Comparison of ENCODE assay signal across 9 cellular contexts in genomic region chr7:100443096-100443840, GRCh38. TPM values are rescaled to one million over a fixed set of nuclear protein-coding genes. Genes with fewer than 3 reads are reported as not detected.
A peak's percentile ranks its signal among the peaks of the same experiment; 100 is the strongest.
DNase-seq lines count a peak whose midpoint lies in the region; ATAC-seq, FAIRE-seq and TF ChIP-seq lines count a peak whose summit lies in the region.
"Had no signal": no experiment of that assay in that cellular context is flagged by ENCODE, and none has a peak within 500 bp of the region (broad histone marks: within the 10 kb centered on the region; RNA-seq: fewer than 3 reads in every experiment).

No MANE protein-coding gene starts in this region.

- H2BK20ac ChIP-seq in IMR-90 (ENCODE audit: low read depth, low read length), result peak overlapping the region; percentile 37

- peaks cover 30% of the 10 kb centered on the region for H3K9me1 ChIP-seq in IMR-90 (ENCODE audit: insufficient read depth, low read length)

- peak overlapping the region; percentile 5; the same call in 1 of the 2 replicates for H3K18ac ChIP-seq in IMR-90 (ENCODE audit: low read depth, low read length)

- H3K9me3 Mint-ChIP-seq in astrocyte (ENCODE audit: unreplicated experiment) (no peaks in the 10 kb centered on the region), neural crest cell (no peaks in the 10 kb centered on the region)

- H3K9me3 ChIP-seq in IMR-90 (ENCODE audit: control insufficient read depth, insufficient read depth, low read length), result no peaks in the 10 kb centered on the region
- H3K9me3 ChIP-seq in astrocyte (ENCODE audit: insufficient read depth, low read depth, low read length), result no peaks in the 10 kb centered on the region

- TF ChIP-seq POLR2A in IMR-90 (IDR thresholded peaks at IDR 0.05; ENCODE audit: low read depth, low read length), result no peak

- H3K4me1 Mint-ChIP-seq in astrocyte (ENCODE audit: low read depth, unreplicated experiment) (peaks cover 10% of the 10 kb centered on the region), neural crest cell (peaks cover 26% of the 10 kb centered on the region)

- peak overlapping the region; percentile 90 for H2AK5ac ChIP-seq in IMR-90 (ENCODE audit: low read depth, low read length)

- H3K4me2 ChIP-seq in IMR-90 (ENCODE audit: low read depth, low read length) (no peak overlapping the region), astrocyte (ENCODE audit: low read length) (no peak overlapping the region)

- no TSS peak for BruUV-seq in IMR-90 (replicated peaks; lab: Mats Ljungman, UMichigan)

- H3K9ac ChIP-seq in IMR-90 (ENCODE audit: low read depth, low read length) (no peak overlapping the region), astrocyte (ENCODE audit: low read length) (no peak overlapping the region)

- H3K27me3 ChIP-seq in IMR-90 (ENCODE audit: control insufficient read depth, insufficient read depth, low read length) (no peaks in the 10 kb centered on the region), astrocyte (ENCODE audit: insufficient read depth, low read length) (no peaks in the 10 kb centered on the region)

- peaks cover 27% of the 10 kb centered on the region for H3K4me1 ChIP-seq in IMR-90 (ENCODE audit: control insufficient read depth, insufficient read depth, low read length)
- peaks cover 17% of the 10 kb centered on the region for H3K4me1 ChIP-seq in astrocyte (ENCODE audit: insufficient read depth, low read length)

- H3K4me3 Mint-ChIP-seq in astrocyte (ENCODE audit: unreplicated experiment) (no peak overlapping the region), neural crest cell (peak overlapping the region; percentile 31)

- no peaks in the 10 kb centered on the region for H3K36me3 ChIP-seq in IMR-90 (ENCODE audit: control insufficient read depth, insufficient read depth, low read length)
- no peaks in the 10 kb centered on the region for H3K36me3 ChIP-seq in astrocyte (ENCODE audit: insufficient read depth, low read length)

- H3K4ac ChIP-seq in IMR-90 (ENCODE audit: low read depth, low read length), result peak overlapping the region; percentile 58

- TF ChIP-seq RAD21 in IMR-90 (IDR thresholded peaks at IDR 0.05; ENCODE audit: low read length), result no peak

- no peak overlapping the region for H3K56ac ChIP-seq in IMR-90 (ENCODE audit: extremely low read depth, insufficient read depth, low read length)

- peak overlapping the region; percentile 56; the same call in 1 of the 2 replicates for H3K23ac ChIP-seq in IMR-90 (ENCODE audit: low read depth, low read length)

- H3K36me3 Mint-ChIP-seq in astrocyte (ENCODE audit: low read depth, unreplicated experiment) (no peaks in the 10 kb centered on the region), neural crest cell (ENCODE audit: low read depth) (no peaks in the 10 kb centered on the region)

- H4K20me1 ChIP-seq in IMR-90 (ENCODE audit: insufficient read depth, low read length), result no peaks in the 10 kb centered on the region
- no peaks in the 10 kb centered on the region for H4K20me1 ChIP-seq in astrocyte (ENCODE audit: insufficient read depth, low read length)

- peak overlapping the region; percentile 12 for H2AK9ac ChIP-seq in IMR-90 (replicated peaks; ENCODE audit: low read depth, low read length, poor library complexity)

- intact Hi-C loops in IMR-90 (cut with micrococcal nuclease), result no loop called here

- peak overlapping the region; percentile 34 for H3K27ac Mint-ChIP-seq in astrocyte (ENCODE audit: unreplicated experiment)
- peak overlapping the region; percentile 31 for H3K27ac Mint-ChIP-seq in neural crest cell (ENCODE audit: unreplicated experiment)

- H4K8ac ChIP-seq in IMR-90 (ENCODE audit: low read depth in 2 of 2, low read length in 2 of 2), result peak overlapping the region in 1 of 2 experiments; percentile 92; a peak in 2 of 4 replicates

- H3K27me3 Mint-ChIP-seq in astrocyte (ENCODE audit: low read depth, unreplicated experiment), result no peaks in the 10 kb centered on the region
- H3K27me3 Mint-ChIP-seq in neural crest cell (ENCODE audit: low read depth), result no peaks in the 10 kb centered on the region

- H2BK120ac ChIP-seq in IMR-90 (ENCODE audit: low read depth, low read length), result peak overlapping the region; percentile 74

- no peaks in the 10 kb centered on the region for H3K79me2 ChIP-seq in astrocyte (ENCODE audit: insufficient read depth, low read length)

- FAIRE-seq in astrocyte (lab: Jason Lieb, UNC), result no peak
- FAIRE-seq: small intestine had no signal

- in situ Hi-C loops in IMR-90 (cut with MboI; ENCODE audit: low sequenced_read_pairs), result loop anchor here (25.0 kb wide), 1 partner anchor 669 kb away; no protein-coding TSS in a partner anchor

- dilution Hi-C loops in IMR-90 (cut with HindIII; ENCODE audit: low sequenced_read_pairs, unreplicated experiment), result no loop called here

- H3K27ac ChIP-seq in IMR-90 (ENCODE audit: insufficient read depth, low read length) (no peak overlapping the region), astrocyte (ENCODE audit: low read depth, low read length) (no peak overlapping the region)

- H2AFZ ChIP-seq in IMR-90 (replicated peaks; ENCODE audit: low read length, poor library complexity) (no peak overlapping the region), astrocyte (ENCODE audit: low read depth, low read length) (no peak overlapping the region)

- peak overlapping the region; percentile 74; the same call in 2 of the 3 replicates for H2BK15ac ChIP-seq in IMR-90 (ENCODE audit: low read depth, low read length)

- TF ChIP-seq CTCF in IMR-90 (conservative IDR thresholded peaks at IDR 0.05; ENCODE audit: low read depth, low read length), result no peak
- no peak for TF ChIP-seq CTCF in astrocyte (IDR thresholded peaks at IDR 0.05; ENCODE audit: insufficient read depth, low read depth, low read length)
- no peak for TF ChIP-seq CTCF in neural crest cell (conservative IDR thresholded peaks at IDR 0.05)

- WGBS in IMR-90 (ENCODE audit: extremely low coverage in 2 of 2, insufficient read length in 1 of 2), 2 experiments, result 92% methylated on average over 2 of the region's 9 CpGs; no CpG with 5 or more reads in 1 of the 2 experiments

- H2BK5ac ChIP-seq in IMR-90 (ENCODE audit: low read depth, low read length, poor library complexity, severe bottlenecking), result no peak overlapping the region

- peak overlapping the region; percentile 83 for H4K5ac ChIP-seq in IMR-90 (ENCODE audit: low read depth, low read length)

- ATAC-seq in IMR-90 (ENCODE audit: low read depth) (no peak), HG03159 (IDR thresholded peaks at IDR 0.05; ENCODE audit: unreplicated experiment) (no peak)

- POLR2A ChIA-PET in IMR-90 (lab: Charles Lee; ENCODE audit: unreplicated experiment), result interaction anchor here (1.4 kb wide), 1 partner anchor 12 kb away, joined by 3 read pairs; no protein-coding TSS in a partner anchor

- peaks cover 0 to 10% of the 10 kb centered on the region in 2 experiments; a peak in 2 of 4 replicates for H3K79me1 ChIP-seq in IMR-90 (ENCODE audit: low read depth in 1 of 2, low read length in 2 of 2)

- H3K4me3 ChIP-seq in IMR-90 (ENCODE audit: insufficient read depth, low read depth, low read length), result no peak overlapping the region
- no peak overlapping the region for H3K4me3 ChIP-seq in astrocyte (ENCODE audit: insufficient read depth, low read depth, low read length)

- DNase-seq in IMR-90, result no peak
- no peak for DNase-seq in astrocyte (ENCODE audit: low read depth)
- DNase-seq in neural crest cell (ENCODE audit: low read depth, low spot score), result no peak
- no peak for DNase-seq in cerebellar cortex (ENCODE audit: low spot score)
- no peak for DNase-seq in MV-4-11 (lab: John Stamatoyannopoulos, UW)
- DNase-seq: HCEC 1CT, NCI-H1694 treated with DMSO at 0.1 percent for 48 hours, small intestine had no signal

- peak overlapping the region; percentile 73 for H3K14ac ChIP-seq in IMR-90 (replicated peaks; ENCODE audit: low read depth, low read length)

- peak overlapping the region; percentile 66; the same call in 1 of the 2 replicates for H4K91ac ChIP-seq in IMR-90 (ENCODE audit: insufficient read depth, low read depth, low read length)

- CTCF ChIA-PET in IMR-90 (lab: Yijun Ruan, JAX), result no interaction called here

TF ChIP-seq in IMR-90, 13 proteins besides CTCF, POLR2A, EP300 and RAD21:
- TF ChIP-seq MXI1 (IDR thresholded peaks at IDR 0.05; ENCODE audit: borderline replicate concordance, low read depth, low read length), result no peak
- TF ChIP-seq SMC3 (IDR thresholded peaks at IDR 0.05; ENCODE audit: low read depth, low read length), result no peak
- no peak for TF ChIP-seq MAZ (IDR thresholded peaks at IDR 0.05; ENCODE audit: borderline replicate concordance, low read depth, low read length)
- TF ChIP-seq BHLHE40 (IDR thresholded peaks at IDR 0.05; ENCODE audit: low read depth, low read length), result no peak
- TF ChIP-seq RFX5 (IDR thresholded peaks at IDR 0.05; ENCODE audit: low read depth, low read length), result no peak

RNA-seq across cellular contexts. Expression of gene PPP1R35, which starts 7.0 kb away (rescaled TPM):
- total RNA-seq in IMR-90 (2012; rRNA removed) (5.6 and 7.8 TPM in 2 replicates), astrocyte (18.5 and 19.7 TPM in 2 replicates), neural crest cell (39.5 and 42.1 TPM in 2 replicates)
- 25.5 and 36.7 TPM in 2 replicates for polyA plus RNA-seq in IMR-90 (2012; rRNA removed)
- polyA plus RNA-seq in IMR-90 (2012; cell fraction: cytosol; rRNA removed), result 19.4 and 32.1 TPM in 2 replicates
- polyA plus RNA-seq in IMR-90 (2012; cell fraction: nucleus; rRNA removed; ENCODE audit: low replicate concordance), result 103 and 138 TPM in 2 replicates

RNA-seq across cellular contexts. Expression of gene MEPCE, which starts 13.6 kb away (rescaled TPM):
- total RNA-seq in IMR-90 (2012; rRNA removed) (20.3 and 22.9 TPM in 2 replicates), astrocyte (20.2 and 20.5 TPM in 2 replicates), neural crest cell (46.9 and 49.8 TPM in 2 replicates)
- 17.6 and 18.2 TPM in 2 replicates for polyA plus RNA-seq in IMR-90 (2012; rRNA removed)
- 13.7 and 14.6 TPM in 2 replicates for polyA plus RNA-seq in IMR-90 (2012; cell fraction: cytosol; rRNA removed)
- polyA plus RNA-seq in IMR-90 (2012; cell fraction: nucleus; rRNA removed; ENCODE audit: low replicate concordance), result 23.5 and 26.5 TPM in 2 replicates

RNA-seq across cellular contexts. Expression of gene ZCWPW1, which starts 14.8 kb away (rescaled TPM):
- total RNA-seq in IMR-90 (2012; rRNA removed) (0.56 and 0.72 TPM in 2 replicates), astrocyte (2.1 and 2.6 TPM in 2 replicates), neural crest cell (1.8 and 2.0 TPM in 2 replicates)
- polyA plus RNA-seq in IMR-90 (2012; rRNA removed), result 0.76 and 1.3 TPM in 2 replicates
- polyA plus RNA-seq in IMR-90 (2012; cell fraction: cytosol; rRNA removed), result 0.37 and 0.51 TPM in 2 replicates
- 1.3 and 2.5 TPM in 2 replicates for polyA plus RNA-seq in IMR-90 (2012; cell fraction: nucleus; rRNA removed; ENCODE audit: low replicate concordance)

RNA-seq across cellular contexts. Expression of gene SPACDR, which starts 20.8 kb away (rescaled TPM):
- 0.54 and 1.1 TPM in 2 replicates for total RNA-seq in IMR-90 (2012; rRNA removed)
- 1.3 and 2.1 TPM in 2 replicates for polyA plus RNA-seq in IMR-90 (2012; rRNA removed)
- polyA plus RNA-seq in IMR-90 (2012; cell fraction: cytosol; rRNA removed), result 2.3 and 3.1 TPM in 2 replicates
- polyA plus RNA-seq in IMR-90 (2012; cell fraction: nucleus; rRNA removed; ENCODE audit: low replicate concordance), result 8.7 and 10.3 TPM in 2 replicates
- 2.5 and 2.6 TPM in 2 replicates for total RNA-seq in astrocyte
- 1.0 and 1.4 TPM in 2 replicates for total RNA-seq in neural crest cell

RNA-seq across cellular contexts. Expression of gene TSC22D4, which starts 35.7 kb away (rescaled TPM):
- 9.3 and 10.0 TPM in 2 replicates for total RNA-seq in IMR-90 (2012; rRNA removed)
- 29.9 and 32.4 TPM in 2 replicates for polyA plus RNA-seq in IMR-90 (2012; rRNA removed)
- 30.1 and 48.3 TPM in 2 replicates for polyA plus RNA-seq in IMR-90 (2012; cell fraction: cytosol; rRNA removed)
- 39.6 and 90.8 TPM in 2 replicates for polyA plus RNA-seq in IMR-90 (2012; cell fraction: nucleus; rRNA removed; ENCODE audit: low replicate concordance)
- total RNA-seq in astrocyte, result 52.9 and 53.4 TPM in 2 replicates
- 28.8 and 32.8 TPM in 2 replicates for total RNA-seq in neural crest cell
